In the genomic region with DNA sequence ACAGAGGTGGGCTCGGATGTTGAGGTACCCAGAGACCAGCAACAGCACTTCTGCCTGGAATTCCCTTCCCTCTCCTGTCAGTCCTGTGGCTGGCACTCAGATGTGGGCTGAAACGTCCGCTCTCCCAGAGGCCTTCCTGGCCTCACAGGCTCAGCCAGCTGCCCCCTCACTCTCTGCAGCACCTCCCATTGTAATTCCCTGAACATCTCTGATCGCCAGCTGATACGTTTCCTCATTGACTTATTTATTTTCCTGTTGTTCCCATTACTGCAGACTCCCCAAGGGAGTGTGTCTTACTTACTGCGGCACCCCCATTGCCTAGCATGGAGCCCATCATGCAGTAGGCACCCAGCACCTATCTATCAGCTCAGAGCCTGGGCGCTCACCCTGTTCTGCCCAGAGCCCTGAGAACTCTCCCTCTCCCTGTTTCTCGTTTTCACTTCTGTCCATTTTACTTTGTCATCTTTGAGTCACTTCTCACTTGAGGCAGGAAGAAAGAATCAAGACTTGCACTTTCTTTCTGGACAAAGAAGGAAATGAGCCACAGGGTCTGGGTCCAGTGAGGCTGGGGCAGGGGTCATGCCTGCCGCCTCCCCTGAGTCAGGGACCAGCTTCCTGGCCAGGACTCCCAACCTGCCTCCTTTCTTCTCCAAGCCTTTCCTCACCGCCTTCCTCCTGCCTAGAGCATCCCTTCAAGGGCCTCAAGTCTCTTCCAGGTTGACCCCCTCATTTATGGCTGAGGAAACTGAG, we compare ENCODE assay signal across 27 cellular contexts. TPM values are rescaled to one million over a fixed set of nuclear protein-coding genes. Genes with fewer than 3 reads are reported as not detected.
A peak's percentile ranks its signal among the peaks of the same experiment; 100 is the strongest.
DNase-seq lines count a peak whose midpoint lies in the region; ATAC-seq and TF ChIP-seq lines count a peak whose summit lies in the region.
"Had no signal": no experiment of that assay in that cellular context is flagged by ENCODE, and none has a peak within 500 bp of the region (broad histone marks: within the 10 kb centered on the region; RNA-seq: fewer than 3 reads in every experiment).

No MANE protein-coding gene starts in this region.

- H3K4me3 ChIP-seq in HEK293 (ENCODE audit: low read depth, low read length) = no peak overlapping the region
- no peak overlapping the region for H3K4me3 ChIP-seq in esophagus muscularis mucosa
- no peak overlapping the region for H3K4me3 ChIP-seq in lower lobe of right lung
- no peak overlapping the region for H3K4me3 ChIP-seq in spleen
- H3K4me3 ChIP-seq: body of pancreas, tibial nerve had no signal

- intact Hi-C loops in esophagus muscularis mucosa (cut with DNase I) (no loop called here), lower lobe of right lung (cut with DNase I) (no loop called here), spleen (cut with DNase I; ENCODE audit: low total_unique reads) (no loop called here)

- no peak for DNase-seq in esophagus muscularis mucosa (ENCODE audit: extremely low spot score)
- DNase-seq in lower lobe of right lung = no peak
- peak; percentile 42 for DNase-seq in spleen
- DNase-seq in effector CD4-positive, alpha-beta T cell = no peak
- no peak for DNase-seq in activated CD4-positive, alpha-beta T cell treated with anti-CD3 and anti-CD28 coated beads, Interleukin-2, amount 50 U/mL, for 48 hours
- no peak for DNase-seq in NCI-H2171 (lab: John Stamatoyannopoulos, UW)
- DNase-seq: activated CD4-positive, alpha-beta T cell treated with anti-CD3 and anti-CD28 coated beads, Interleukin-2, amount 50 U/mL, for 4 hours; activated CD8-positive, alpha-beta memory T cell treated with anti-CD3 and anti-CD28 coated beads, Interleukin-2, amount 50 U/mL, for 48 hours; activated effector memory CD4-positive, alpha-beta T cell treated with Interleukin-2 at 50 U/mL for 16 hours; body of pancreas; DND-41; effector memory CD4-positive, alpha-beta T cell; HFFc6; left colon; NCI-H1105 treated with DMSO at 0.1 percent for 48 hours; NCI-H2081 treated with DMSO at 0.1 percent for 48 hours; NCI-H524 treated with DMSO at 0.1 percent for 48 hours; RPMI8226; stimulated activated CD4-positive, alpha-beta T cell treated with anti-CD3 and anti-CD28 coated beads, Interleukin-4, amount 100 ng/mL, for 24 hours; stimulated activated naive CD8-positive, alpha-beta T cell treated with anti-CD3 and anti-CD28 coated beads, Interleukin-15, Interleukin-2, amounts not matched to agents 100 U/mL and 50 U/mL, for 24 hours had no signal

- ATAC-seq in lower lobe of right lung (peak in 1 of 2 donors; percentile 25), HG02798 (IDR thresholded peaks at IDR 0.05; ENCODE audit: poor library complexity, unreplicated experiment) (no peak)
- ATAC-seq: body of pancreas; SK-N-SH treated with all-trans-retinoic acid at 6 μM for 48 hours; stimulated activated naive CD8-positive, alpha-beta T cell treated with anti-CD3 and anti-CD28 coated beads, Interleukin-15, Interleukin-2, amounts not matched to agents 100 U/mL and 50 U/mL, for 24 hours; WTC11 had no signal

- no peaks in the 10 kb centered on the region for H3K36me3 ChIP-seq in HEK293 (ENCODE audit: control insufficient read depth in 2 of 2, insufficient read depth in 1 of 2, low read length in 2 of 2)
- peaks cover 0 to 29% (median 0%) of the 10 kb centered on the region in 4 donors for H3K36me3 ChIP-seq in esophagus muscularis mucosa
- H3K36me3 ChIP-seq in lower lobe of right lung = no peaks in the 10 kb centered on the region
- H3K36me3 ChIP-seq in spleen = peaks cover 0 to 3% (median 0%) of the 10 kb centered on the region in 6 donors
- H3K36me3 ChIP-seq: neutrophil, tibial nerve had no signal

- CTCF ChIA-PET in HEK293 (lab: Yijun Ruan, JAX) = no interaction called here

- H3K9me3 ChIP-seq in HEK293 (ENCODE audit: control insufficient read depth, insufficient read depth, low read depth, low read length) (no peaks in the 10 kb centered on the region), esophagus muscularis mucosa (no peaks in the 10 kb centered on the region), lower lobe of right lung (no peaks in the 10 kb centered on the region), spleen (no peaks in the 10 kb centered on the region)
- H3K9me3 ChIP-seq: body of pancreas, neutrophil, tibial nerve had no signal

- POLR2A ChIA-PET in HEK293 (lab: Yijun Ruan, JAX) = no interaction called here

- no peak for TF ChIP-seq CTCF in HEK293 (tag by site-specific recombination; IDR thresholded peaks at IDR 0.05)
- TF ChIP-seq CTCF in esophagus muscularis mucosa (IDR thresholded peaks at IDR 0.05) = no peak
- TF ChIP-seq CTCF in lower lobe of right lung (IDR thresholded peaks at IDR 0.05) = no peak
- no peak for TF ChIP-seq CTCF in spleen (IDR thresholded peaks at IDR 0.05 in 8 of 11, conservative IDR thresholded peaks at IDR 0.05 in 3 of 11)

- H3K27ac ChIP-seq in HEK293 (ENCODE audit: extremely low read depth, low read depth, low read length) (no peak overlapping the region), esophagus muscularis mucosa (replicated peaks in 1 of 4) (peak overlapping the region; percentile 28 to 50 (median 34)), lower lobe of right lung (peak overlapping the region; percentile 14), spleen (peak overlapping the region in 1 of 8 donors; percentile 12)
- H3K27ac ChIP-seq: body of pancreas, neutrophil had no signal

- TF ChIP-seq EP300 in esophagus muscularis mucosa (IDR thresholded peaks at IDR 0.05) = no peak

- H3K4me1 ChIP-seq in HEK293 (ENCODE audit: control insufficient read depth, insufficient read depth, low read length) = no peaks in the 10 kb centered on the region
- peaks cover 0 to 15% (median 8%) of the 10 kb centered on the region in 4 donors for H3K4me1 ChIP-seq in esophagus muscularis mucosa
- peaks cover 34% of the 10 kb centered on the region for H3K4me1 ChIP-seq in lower lobe of right lung
- H3K4me1 ChIP-seq in spleen = peaks cover 0 to 28% (median 11%) of the 10 kb centered on the region in 6 donors
- H3K4me1 ChIP-seq: body of pancreas had no signal

- TF ChIP-seq POLR2A in esophagus muscularis mucosa (IDR thresholded peaks at IDR 0.05; ENCODE audit: low read depth) = no peak
- no peak for TF ChIP-seq POLR2A in spleen (IDR thresholded peaks at IDR 0.05)

- H3K27me3 ChIP-seq in esophagus muscularis mucosa (no peaks in the 10 kb centered on the region), lower lobe of right lung (ENCODE audit: low read depth) (no peaks in the 10 kb centered on the region), spleen (replicated peaks in 1 of 7) (no peaks in the 10 kb centered on the region)
- H3K27me3 ChIP-seq: body of pancreas, neutrophil, tibial nerve had no signal

- 82% methylated on average over 10 of the region's 10 CpGs for WGBS in esophagus muscularis mucosa
- WGBS in spleen, 5 donors = 75 to 84% (median 78%) methylated on average over 10 of the region's 10 CpGs

TF ChIP-seq in HEK293, 187 proteins besides CTCF, POLR2A, EP300 and RAD21:
- TF ChIP-seq PRDM1 (tag by site-specific recombination; IDR thresholded peaks at IDR 0.05) (0 out of 2 replicates have a peak, but pooled peaks have one; percentile 27), ZNF350 (tag by site-specific recombination; IDR thresholded peaks at IDR 0.05) (no peak)

RNA-seq across cellular contexts. Expression of gene CDH5, which starts 10.3 kb away (rescaled TPM):
- 10 to 100 TPM; 19.5 to 63.1 (median 50.6) TPM for total RNA-seq in esophagus muscularis mucosa
- total RNA-seq in lower lobe of right lung = 128 TPM
- total RNA-seq in spleen = 10 to 100 TPM; 33.2 to 62.7 (median 46.6) TPM
- polyA plus RNA-seq in spleen = 10 to 100 TPM in 1 of 3 donors, 1 to 10 TPM in 2; 6.7 to 12.6 (median 8.9) TPM
- total RNA-seq: HFFc6 had no signal
- polyA plus RNA-seq: BJ had no signal

RNA-seq across cellular contexts. Expression of gene BEAN1, which starts 50.3 kb away (rescaled TPM):
- total RNA-seq in esophagus muscularis mucosa (under 1 TPM in 2 of 4 donors, not detected in 2; 0.23 to 0.50 TPM), lower lobe of right lung (0.15 TPM), spleen (under 1 TPM in 4 of 7 donors, not detected in 3; 0.21 to 0.68 (median 0.45) TPM)
- under 1 TPM; 0.30 to 0.42 (median 0.30) TPM for polyA plus RNA-seq in spleen
- total RNA-seq: body of pancreas, HFFc6, left colon, WTC11 had no signal
- polyA plus RNA-seq: BJ had no signal
